Comparison of ENCODE assay signal across 8 cellular contexts in genomic region chr17:44829558-44830358, GRCh38. TPM values are rescaled to one million over a fixed set of nuclear protein-coding genes. Genes with fewer than 3 reads are reported as not detected.
DNase-seq lines count a peak whose midpoint lies in the region; ATAC-seq and TF ChIP-seq lines count a peak whose summit lies in the region.

Gene GJC1, minus strand, starts transcription at chr17:44830287. Its CDS starts 24,470 bp downstream, at chr17:44805817.

- peak within 1 kb of the TSS; percentile 78 for H3K4me3 ChIP-seq in fibroblast of the aortic adventitia (ENCODE audit: low read depth, low read length)
- peak within 1 kb of the TSS; percentile 79 for H3K4me3 ChIP-seq in neural cell (ENCODE audit: low read length)

- intact Hi-C loops in Calu3 (cut with micrococcal nuclease; ENCODE audit: unreplicated experiment), result loop anchor here (2.0 to 5.0 kb wide), 2 partner anchors 38 to 51 kb away; no protein-coding TSS in a partner anchor

- H3K79me2 ChIP-seq in neural cell (replicated peaks; ENCODE audit: insufficient read depth, low read length), result peaks cover 44% of the 10 kb centered on the region

- peak within 1 kb of the TSS; percentile 56 for H2AFZ ChIP-seq in neural cell (ENCODE audit: low read depth, low read length)

- H3K4me2 ChIP-seq in neural cell (ENCODE audit: low read length), result peak within 1 kb of the TSS; percentile 89

- H3K27me3 ChIP-seq in neural cell (ENCODE audit: insufficient read depth, low read depth, low read length), result no peaks in the 10 kb centered on the region

- H3K9me3 ChIP-seq in neural cell (ENCODE audit: low read length), result no peaks in the 10 kb centered on the region

- peaks cover 3% of the 10 kb centered on the region for H3F3A ChIP-seq in neural cell (ENCODE audit: insufficient read depth, low read length, poor library complexity, severe bottlenecking)

- POLR2A ChIA-PET in activated CD8-positive, alpha-beta T cell treated with anti-CD3 and anti-CD28 coated beads, Interleukin-2, amount 10 ng/mL, durations not matched to agents 7 days and 5 days (lab: Charles Lee), result no interaction called here

- peak; percentile 77 for ATAC-seq in activated CD8-positive, alpha-beta T cell treated with anti-CD3 and anti-CD28 coated beads, Interleukin-2, amount 10 ng/mL, durations not matched to agents 7 days and 5 days
- no peak for ATAC-seq in HG03039 (IDR thresholded peaks at IDR 0.05; ENCODE audit: unreplicated experiment)
- ATAC-seq in GM19455 (IDR thresholded peaks at IDR 0.05; ENCODE audit: unreplicated experiment), result no peak

- no peak within 1 kb of the TSS for H3K27ac ChIP-seq in neural cell (ENCODE audit: low read length)

- peak within 1 kb of the TSS; percentile 99 for H3K4me3 Mint-ChIP-seq in Calu3 (ENCODE audit: low read depth, unreplicated experiment)
- H3K4me3 Mint-ChIP-seq in IgD-negative memory B cell, result peak within 1 kb of the TSS; percentile 79 to 91 (median 84)
- peak within 1 kb of the TSS; percentile 70 for H3K4me3 Mint-ChIP-seq in activated CD8-positive, alpha-beta T cell treated with anti-CD3 and anti-CD28 coated beads, Interleukin-2, amount 10 ng/mL, durations not matched to agents 7 days and 5 days

- H3K27ac Mint-ChIP-seq in Calu3 (ENCODE audit: unreplicated experiment) (peak within 1 kb of the TSS; percentile 96), IgD-negative memory B cell (peak within 1 kb of the TSS in 1 of 3 donors; percentile 59)
- H3K27ac Mint-ChIP-seq in activated CD8-positive, alpha-beta T cell treated with anti-CD3 and anti-CD28 coated beads, Interleukin-2, amount 10 ng/mL, durations not matched to agents 7 days and 5 days, result peak within 1 kb of the TSS; percentile 9

- no peak for TF ChIP-seq EP300 in neural cell (conservative IDR thresholded peaks at IDR 0.05; ENCODE audit: poor library complexity, severe bottlenecking)

- H3K9me3 Mint-ChIP-seq in Calu3 (ENCODE audit: low read depth, unreplicated experiment) (no peaks in the 10 kb centered on the region), IgD-negative memory B cell (no peaks in the 10 kb centered on the region)
- H3K9me3 Mint-ChIP-seq in activated CD8-positive, alpha-beta T cell treated with anti-CD3 and anti-CD28 coated beads, Interleukin-2, amount 10 ng/mL, durations not matched to agents 7 days and 5 days (ENCODE audit: insufficient read depth), result no peaks in the 10 kb centered on the region

- TF ChIP-seq CTCF in Calu3 (IDR thresholded peaks at IDR 0.05; ENCODE audit: unreplicated experiment) (no peak), fibroblast of the aortic adventitia (IDR thresholded peaks at IDR 0.05; ENCODE audit: insufficient read depth, low read length) (no peak), neural cell (IDR thresholded peaks at IDR 0.05; ENCODE audit: poor library complexity, severe bottlenecking) (no peak)

- no TSS peak for BruUV-seq in Calu3 (replicated peaks; lab: Mats Ljungman, UMichigan)

- H3K9me2 ChIP-seq in neural cell (ENCODE audit: insufficient read depth, low read length), result no peaks in the 10 kb centered on the region

- TF ChIP-seq RAD21 in neural cell (conservative IDR thresholded peaks at IDR 0.05), result no peak

- DNase-seq in Calu3 (peak; percentile 74), fibroblast of the aortic adventitia (ENCODE audit: low read depth) (no peak), activated gamma-delta T cell (lab: John Stamatoyannopoulos, UW) (no peak)
- DNase-seq in activated CD8-positive, alpha-beta T cell treated with anti-CD3 and anti-CD28 coated beads, Interleukin-2, amount 10 ng/mL, durations not matched to agents 7 days and 5 days, result no peak

- H3K36me3 Mint-ChIP-seq in Calu3 (ENCODE audit: insufficient read depth, unreplicated experiment) (peaks cover 27% of the 10 kb centered on the region), IgD-negative memory B cell (no peaks in the 10 kb centered on the region)
- no peaks in the 10 kb centered on the region for H3K36me3 Mint-ChIP-seq in activated CD8-positive, alpha-beta T cell treated with anti-CD3 and anti-CD28 coated beads, Interleukin-2, amount 10 ng/mL, durations not matched to agents 7 days and 5 days (ENCODE audit: low read depth)

- no peaks in the 10 kb centered on the region for H3K27me3 Mint-ChIP-seq in Calu3 (ENCODE audit: unreplicated experiment)
- H3K27me3 Mint-ChIP-seq in IgD-negative memory B cell, result peaks cover 49% of the 10 kb centered on the region
- peaks cover 49% of the 10 kb centered on the region for H3K27me3 Mint-ChIP-seq in activated CD8-positive, alpha-beta T cell treated with anti-CD3 and anti-CD28 coated beads, Interleukin-2, amount 10 ng/mL, durations not matched to agents 7 days and 5 days (ENCODE audit: low read depth)

- H3K4me1 Mint-ChIP-seq in Calu3 (ENCODE audit: low read depth, unreplicated experiment) (peaks cover 13% of the 10 kb centered on the region), IgD-negative memory B cell (peaks cover 6 to 10% (median 9%) of the 10 kb centered on the region in 3 donors)
- peaks cover 12% of the 10 kb centered on the region for H3K4me1 Mint-ChIP-seq in activated CD8-positive, alpha-beta T cell treated with anti-CD3 and anti-CD28 coated beads, Interleukin-2, amount 10 ng/mL, durations not matched to agents 7 days and 5 days (ENCODE audit: low read depth)

- no peaks in the 10 kb centered on the region for H3K36me3 ChIP-seq in neural cell (ENCODE audit: insufficient read depth, low read length)

- H3K9ac ChIP-seq in neural cell (ENCODE audit: low read length), result peak within 1 kb of the TSS; percentile 65

- CTCF ChIA-PET in Calu3 (lab: Charles Lee), result interaction anchor here (0.5 to 1.2 kb wide), 4 partner anchors 9 to 424 kb away, joined by 3 to 5 read pairs (median 5); no protein-coding TSS in a partner anchor
- CTCF ChIA-PET in activated CD8-positive, alpha-beta T cell treated with anti-CD3 and anti-CD28 coated beads, Interleukin-2, amount 10 ng/mL, durations not matched to agents 7 days and 5 days (lab: Charles Lee), result interaction anchor here (0.7 to 1.6 kb wide), 4 partner anchors 11 to 306 kb away, joined by 3 to 6 read pairs (median 4); partner anchors contain the start of gene ACBD4

- H4K20me1 ChIP-seq in neural cell (ENCODE audit: insufficient read depth), result no peaks in the 10 kb centered on the region

TF ChIP-seq in neural cell, 6 proteins besides CTCF, POLR2A, EP300 and RAD21:
- TF ChIP-seq SMC3 (conservative IDR thresholded peaks at IDR 0.05; ENCODE audit: poor library complexity) (no peak), POLR2AphosphoS5 (IDR thresholded peaks at IDR 0.05) (peak; percentile 69), TAF1 (IDR thresholded peaks at IDR 0.05; ENCODE audit: low read depth) (no peak)

RNA-seq across cellular contexts. Expression of gene GJC1, which starts in this region (rescaled TPM):
- 75.9 and 114 TPM in 2 replicates for total RNA-seq in Calu3 (2022)
- 0.15 TPM for polyA plus RNA-seq in IgD-negative memory B cell
- total RNA-seq in activated CD8-positive, alpha-beta T cell treated with anti-CD3 and anti-CD28 coated beads, Interleukin-2, amount 10 ng/mL, durations not matched to agents 7 days and 5 days, result 1 to 10 TPM; 1.6 to 2.2 TPM
- 4.5 and 21.1 TPM in 2 replicates for total RNA-seq in fibroblast of the aortic adventitia (ENCODE audit: low replicate concordance)
- polyA plus RNA-seq in neural cell, result 8.0 and 9.0 TPM in 2 replicates
- 26.1 and 33.2 TPM in 2 replicates for polyA minus RNA-seq in neural cell
